1 cellular context compared by ENCODE assay signal in the genomic region with DNA sequence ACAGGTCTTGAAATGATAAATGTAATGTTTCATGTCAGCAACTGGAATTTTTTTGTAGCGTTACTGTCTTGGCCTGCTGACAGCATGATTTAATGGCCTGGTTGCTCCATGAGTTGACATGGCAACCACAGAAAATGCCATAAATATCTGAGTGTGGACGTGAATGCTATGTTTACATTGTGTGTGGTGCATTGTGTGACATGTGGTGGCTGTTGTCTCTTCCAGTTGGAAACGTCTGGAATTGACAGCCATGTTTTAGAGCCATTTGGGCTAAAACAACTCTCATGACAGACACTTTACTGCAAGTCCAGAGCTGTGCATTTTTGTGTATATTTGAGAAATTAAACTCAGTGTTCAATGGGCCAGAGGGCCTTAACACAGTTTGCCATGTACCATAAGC.
TF ChIP-seq lines count a peak whose summit lies in the region.

No MANE protein-coding gene starts in this region.

TF ChIP-seq in K562, 482 proteins besides CTCF, POLR2A, EP300 and RAD21 (continued from another document and continues in another):
- TF ChIP-seq, protein P1, sequence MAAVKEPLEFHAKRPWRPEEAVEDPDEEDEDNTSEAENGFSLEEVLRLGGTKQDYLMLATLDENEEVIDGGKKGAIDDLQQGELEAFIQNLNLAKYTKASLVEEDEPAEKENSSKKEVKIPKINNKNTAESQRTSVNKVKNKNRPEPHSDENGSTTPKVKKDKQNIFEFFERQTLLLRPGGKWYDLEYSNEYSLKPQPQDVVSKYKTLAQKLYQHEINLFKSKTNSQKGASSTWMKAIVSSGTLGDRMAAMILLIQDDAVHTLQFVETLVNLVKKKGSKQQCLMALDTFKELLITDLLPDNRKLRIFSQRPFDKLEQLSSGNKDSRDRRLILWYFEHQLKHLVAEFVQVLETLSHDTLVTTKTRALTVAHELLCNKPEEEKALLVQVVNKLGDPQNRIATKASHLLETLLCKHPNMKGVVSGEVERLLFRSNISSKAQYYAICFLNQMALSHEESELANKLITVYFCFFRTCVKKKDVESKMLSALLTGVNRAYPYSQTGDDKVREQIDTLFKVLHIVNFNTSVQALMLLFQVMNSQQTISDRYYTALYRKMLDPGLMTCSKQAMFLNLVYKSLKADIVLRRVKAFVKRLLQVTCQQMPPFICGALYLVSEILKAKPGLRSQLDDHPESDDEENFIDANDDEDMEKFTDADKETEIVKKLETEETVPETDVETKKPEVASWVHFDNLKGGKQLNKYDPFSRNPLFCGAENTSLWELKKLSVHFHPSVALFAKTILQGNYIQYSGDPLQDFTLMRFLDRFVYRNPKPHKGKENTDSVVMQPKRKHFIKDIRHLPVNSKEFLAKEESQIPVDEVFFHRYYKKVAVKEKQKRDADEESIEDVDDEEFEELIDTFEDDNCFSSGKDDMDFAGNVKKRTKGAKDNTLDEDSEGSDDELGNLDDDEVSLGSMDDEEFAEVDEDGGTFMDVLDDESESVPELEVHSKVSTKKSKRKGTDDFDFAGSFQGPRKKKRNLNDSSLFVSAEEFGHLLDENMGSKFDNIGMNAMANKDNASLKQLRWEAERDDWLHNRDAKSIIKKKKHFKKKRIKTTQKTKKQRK (IDR thresholded peaks at IDR 0.05; ENCODE audit: borderline replicate concordance, low read depth, low read length): no peak
- TF ChIP-seq, protein P2, sequence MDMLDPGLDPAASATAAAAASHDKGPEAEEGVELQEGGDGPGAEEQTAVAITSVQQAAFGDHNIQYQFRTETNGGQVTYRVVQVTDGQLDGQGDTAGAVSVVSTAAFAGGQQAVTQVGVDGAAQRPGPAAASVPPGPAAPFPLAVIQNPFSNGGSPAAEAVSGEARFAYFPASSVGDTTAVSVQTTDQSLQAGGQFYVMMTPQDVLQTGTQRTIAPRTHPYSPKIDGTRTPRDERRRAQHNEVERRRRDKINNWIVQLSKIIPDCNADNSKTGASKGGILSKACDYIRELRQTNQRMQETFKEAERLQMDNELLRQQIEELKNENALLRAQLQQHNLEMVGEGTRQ (CRISPR knock-in tag; IDR thresholded peaks at IDR 0.05): no peak
- TF ChIP-seq PYGO2 (tag; IDR thresholded peaks at IDR 0.05) (peak; percentile 71; the same call in 1 of the 2 replicates), ZNF311 (CRISPR knock-in tag; IDR thresholded peaks at IDR 0.05) (peak; percentile 67), ZNF668 (CRISPR knock-in tag; IDR thresholded peaks at IDR 0.05) (peak; percentile 76; the same call in 1 of the 2 replicates), KDM1A (IDR thresholded peaks at IDR 0.05) (no peak), ZNF354B (CRISPR knock-in tag; IDR thresholded peaks at IDR 0.05) (no peak), ZNF239 (CRISPR knock-in tag; IDR thresholded peaks at IDR 0.05) (peak; percentile 75), TCF7 (IDR thresholded peaks at IDR 0.05; ENCODE audit: borderline replicate concordance) (no peak), ZNF175 (CRISPR knock-in tag; IDR thresholded peaks at IDR 0.05; ENCODE audit: low read depth) (peak; percentile 46; the same call in 1 of the 2 replicates), RB1 (IDR thresholded peaks at IDR 0.05; ENCODE audit: low read depth) (no peak), ZNF263 (CRISPR knock-in tag; IDR thresholded peaks at IDR 0.05; ENCODE audit: borderline replicate concordance) (no peak), SRSF7 (optimal IDR thresholded peaks at IDR 0.05; ENCODE audit: low read depth, low read length) (no peak), XRCC5 (IDR thresholded peaks at IDR 0.05; ENCODE audit: low read depth, low read length) (no peak), SMARCA4 (IDR thresholded peaks at IDR 0.05) (peak; percentile 34; the same call in 1 of the 2 replicates), ZKSCAN3 (CRISPR knock-in tag; IDR thresholded peaks at IDR 0.05) (no peak), HDAC6 (IDR thresholded peaks at IDR 0.05; ENCODE audit: low read depth, low read length) (no peak), HIVEP1 (CRISPR knock-in tag; IDR thresholded peaks at IDR 0.05) (peak; percentile 83; the same call in 1 of the 2 replicates), NR4A1 (CRISPR knock-in tag; IDR thresholded peaks at IDR 0.05) (no peak), NR4A1 (tag; IDR thresholded peaks at IDR 0.05) (peak; percentile 94), L3MBTL2 (IDR thresholded peaks at IDR 0.05) (peak; percentile 83), ESRRB (CRISPR knock-in tag; IDR thresholded peaks at IDR 0.05; ENCODE audit: borderline replicate concordance) (no peak), MCM5 (IDR thresholded peaks at IDR 0.05; ENCODE audit: low read depth) (no peak), ESRRA (IDR thresholded peaks at IDR 0.05; ENCODE audit: borderline replicate concordance, low read depth) (no peak), NFXL1 (CRISPR knock-in tag; IDR thresholded peaks at IDR 0.05) (peak; percentile 43; the same call in 1 of the 2 replicates), ZFP30 (CRISPR knock-in tag; IDR thresholded peaks at IDR 0.05; ENCODE audit: borderline replicate concordance) (no peak), CTBP1 (IDR thresholded peaks at IDR 0.05; ENCODE audit: borderline replicate concordance) (no peak), CBFA2T2 (conservative IDR thresholded peaks at IDR 0.05) (no peak), ADNP (tag; IDR thresholded peaks at IDR 0.05) (no peak), ZNF79 (CRISPR knock-in tag; IDR thresholded peaks at IDR 0.05; ENCODE audit: low read depth) (peak; percentile 67; the same call in 1 of the 2 replicates), SUPT5H (IDR thresholded peaks at IDR 0.05) (no peak), COPS2 (conservative IDR thresholded peaks at IDR 0.05) (no peak), SNIP1 (IDR thresholded peaks at IDR 0.05; ENCODE audit: low read depth) (no peak), GATA2 (CRISPR knock-in tag; IDR thresholded peaks at IDR 0.05) (no peak), RUNX1 (IDR thresholded peaks at IDR 0.05; ENCODE audit: low read depth) (no peak), ERF (CRISPR knock-in tag; IDR thresholded peaks at IDR 0.05) (0 out of 2 replicates have a peak, but pooled peaks have one; percentile 62), FOXP1 (CRISPR knock-in tag; IDR thresholded peaks at IDR 0.05) (no peak), ZNF780A (CRISPR knock-in tag; IDR thresholded peaks at IDR 0.05) (no peak), FOXJ2 (tag; IDR thresholded peaks at IDR 0.05) (peak; percentile 100), KHSRP (IDR thresholded peaks at IDR 0.05) (no peak), POLR2G (IDR thresholded peaks at IDR 0.05; ENCODE audit: low read depth, low read length) (no peak), ZNF174 (CRISPR knock-in tag; IDR thresholded peaks at IDR 0.05) (no peak), HDAC1 (IDR thresholded peaks at IDR 0.05) (no peak), RBM39 (optimal IDR thresholded peaks at IDR 0.05; ENCODE audit: low read depth, low read length) (no peak), WHSC1 (IDR thresholded peaks at IDR 0.05; ENCODE audit: low read length) (no peak)
- TF ChIP-seq, protein P3, sequence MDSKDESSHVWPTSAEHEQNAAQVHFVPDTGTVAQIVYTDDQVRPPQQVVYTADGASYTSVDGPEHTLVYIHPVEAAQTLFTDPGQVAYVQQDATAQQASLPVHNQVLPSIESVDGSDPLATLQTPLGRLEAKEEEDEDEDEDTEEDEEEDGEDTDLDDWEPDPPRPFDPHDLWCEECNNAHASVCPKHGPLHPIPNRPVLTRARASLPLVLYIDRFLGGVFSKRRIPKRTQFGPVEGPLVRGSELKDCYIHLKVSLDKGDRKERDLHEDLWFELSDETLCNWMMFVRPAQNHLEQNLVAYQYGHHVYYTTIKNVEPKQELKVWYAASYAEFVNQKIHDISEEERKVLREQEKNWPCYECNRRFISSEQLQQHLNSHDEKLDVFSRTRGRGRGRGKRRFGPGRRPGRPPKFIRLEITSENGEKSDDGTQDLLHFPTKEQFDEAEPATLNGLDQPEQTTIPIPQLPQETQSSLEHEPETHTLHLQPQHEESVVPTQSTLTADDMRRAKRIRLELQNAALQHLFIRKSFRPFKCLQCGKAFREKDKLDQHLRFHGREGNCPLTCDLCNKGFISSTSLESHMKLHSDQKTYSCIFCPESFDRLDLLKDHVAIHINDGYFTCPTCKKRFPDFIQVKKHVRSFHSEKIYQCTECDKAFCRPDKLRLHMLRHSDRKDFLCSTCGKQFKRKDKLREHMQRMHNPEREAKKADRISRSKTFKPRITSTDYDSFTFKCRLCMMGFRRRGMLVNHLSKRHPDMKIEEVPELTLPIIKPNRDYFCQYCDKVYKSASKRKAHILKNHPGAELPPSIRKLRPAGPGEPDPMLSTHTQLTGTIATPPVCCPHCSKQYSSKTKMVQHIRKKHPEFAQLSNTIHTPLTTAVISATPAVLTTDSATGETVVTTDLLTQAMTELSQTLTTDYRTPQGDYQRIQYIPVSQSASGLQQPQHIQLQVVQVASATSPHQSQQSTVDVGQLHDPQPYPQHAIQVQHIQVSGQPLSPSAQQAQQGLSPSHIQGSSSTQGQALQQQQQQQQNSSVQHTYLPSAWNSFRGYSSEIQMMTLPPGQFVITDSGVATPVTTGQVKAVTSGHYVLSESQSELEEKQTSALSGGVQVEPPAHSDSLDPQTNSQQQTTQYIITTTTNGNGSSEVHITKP (IDR thresholded peaks at IDR 0.05; ENCODE audit: partially characterized antibody): no peak
- TF ChIP-seq, protein P4, sequence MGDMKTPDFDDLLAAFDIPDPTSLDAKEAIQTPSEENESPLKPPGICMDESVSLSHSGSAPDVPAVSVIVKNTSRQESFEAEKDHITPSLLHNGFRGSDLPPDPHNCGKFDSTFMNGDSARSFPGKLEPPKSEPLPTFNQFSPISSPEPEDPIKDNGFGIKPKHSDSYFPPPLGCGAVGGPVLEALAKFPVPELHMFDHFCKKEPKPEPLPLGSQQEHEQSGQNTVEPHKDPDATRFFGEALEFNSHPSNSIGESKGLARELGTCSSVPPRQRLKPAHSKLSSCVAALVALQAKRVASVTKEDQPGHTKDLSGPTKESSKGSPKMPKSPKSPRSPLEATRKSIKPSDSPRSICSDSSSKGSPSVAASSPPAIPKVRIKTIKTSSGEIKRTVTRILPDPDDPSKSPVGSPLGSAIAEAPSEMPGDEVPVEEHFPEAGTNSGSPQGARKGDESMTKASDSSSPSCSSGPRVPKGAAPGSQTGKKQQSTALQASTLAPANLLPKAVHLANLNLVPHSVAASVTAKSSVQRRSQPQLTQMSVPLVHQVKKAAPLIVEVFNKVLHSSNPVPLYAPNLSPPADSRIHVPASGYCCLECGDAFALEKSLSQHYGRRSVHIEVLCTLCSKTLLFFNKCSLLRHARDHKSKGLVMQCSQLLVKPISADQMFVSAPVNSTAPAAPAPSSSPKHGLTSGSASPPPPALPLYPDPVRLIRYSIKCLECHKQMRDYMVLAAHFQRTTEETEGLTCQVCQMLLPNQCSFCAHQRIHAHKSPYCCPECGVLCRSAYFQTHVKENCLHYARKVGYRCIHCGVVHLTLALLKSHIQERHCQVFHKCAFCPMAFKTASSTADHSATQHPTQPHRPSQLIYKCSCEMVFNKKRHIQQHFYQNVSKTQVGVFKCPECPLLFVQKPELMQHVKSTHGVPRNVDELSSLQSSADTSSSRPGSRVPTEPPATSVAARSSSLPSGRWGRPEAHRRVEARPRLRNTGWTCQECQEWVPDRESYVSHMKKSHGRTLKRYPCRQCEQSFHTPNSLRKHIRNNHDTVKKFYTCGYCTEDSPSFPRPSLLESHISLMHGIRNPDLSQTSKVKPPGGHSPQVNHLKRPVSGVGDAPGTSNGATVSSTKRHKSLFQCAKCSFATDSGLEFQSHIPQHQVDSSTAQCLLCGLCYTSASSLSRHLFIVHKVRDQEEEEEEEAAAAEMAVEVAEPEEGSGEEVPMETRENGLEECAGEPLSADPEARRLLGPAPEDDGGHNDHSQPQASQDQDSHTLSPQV (IDR thresholded peaks at IDR 0.05): peak; percentile 95
- TF ChIP-seq, protein P5, sequence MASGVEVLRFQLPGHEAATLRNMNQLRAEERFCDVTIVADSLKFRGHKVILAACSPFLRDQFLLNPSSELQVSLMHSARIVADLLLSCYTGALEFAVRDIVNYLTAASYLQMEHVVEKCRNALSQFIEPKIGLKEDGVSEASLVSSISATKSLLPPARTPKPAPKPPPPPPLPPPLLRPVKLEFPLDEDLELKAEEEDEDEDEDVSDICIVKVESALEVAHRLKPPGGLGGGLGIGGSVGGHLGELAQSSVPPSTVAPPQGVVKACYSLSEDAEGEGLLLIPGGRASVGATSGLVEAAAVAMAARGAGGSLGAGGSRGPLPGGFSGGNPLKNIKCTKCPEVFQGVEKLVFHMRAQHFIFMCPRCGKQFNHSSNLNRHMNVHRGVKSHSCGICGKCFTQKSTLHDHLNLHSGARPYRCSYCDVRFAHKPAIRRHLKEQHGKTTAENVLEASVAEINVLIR (CRISPR knock-in tag; IDR thresholded peaks at IDR 0.05): peak; percentile 65
- TF ChIP-seq, protein P6, sequence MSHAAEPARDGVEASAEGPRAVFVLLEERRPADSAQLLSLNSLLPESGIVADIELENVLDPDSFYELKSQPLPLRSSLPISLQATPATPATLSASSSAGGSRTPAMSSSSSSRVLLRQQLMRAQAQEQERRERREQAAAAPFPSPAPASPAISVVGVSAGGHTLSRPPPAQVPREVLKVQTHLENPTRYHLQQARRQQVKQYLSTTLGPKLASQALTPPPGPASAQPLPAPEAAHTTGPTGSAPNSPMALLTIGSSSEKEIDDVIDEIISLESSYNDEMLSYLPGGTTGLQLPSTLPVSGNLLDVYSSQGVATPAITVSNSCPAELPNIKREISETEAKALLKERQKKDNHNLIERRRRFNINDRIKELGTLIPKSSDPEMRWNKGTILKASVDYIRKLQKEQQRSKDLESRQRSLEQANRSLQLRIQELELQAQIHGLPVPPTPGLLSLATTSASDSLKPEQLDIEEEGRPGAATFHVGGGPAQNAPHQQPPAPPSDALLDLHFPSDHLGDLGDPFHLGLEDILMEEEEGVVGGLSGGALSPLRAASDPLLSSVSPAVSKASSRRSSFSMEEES (CRISPR knock-in tag; IDR thresholded peaks at IDR 0.05): no peak
- TF ChIP-seq, protein P7, sequence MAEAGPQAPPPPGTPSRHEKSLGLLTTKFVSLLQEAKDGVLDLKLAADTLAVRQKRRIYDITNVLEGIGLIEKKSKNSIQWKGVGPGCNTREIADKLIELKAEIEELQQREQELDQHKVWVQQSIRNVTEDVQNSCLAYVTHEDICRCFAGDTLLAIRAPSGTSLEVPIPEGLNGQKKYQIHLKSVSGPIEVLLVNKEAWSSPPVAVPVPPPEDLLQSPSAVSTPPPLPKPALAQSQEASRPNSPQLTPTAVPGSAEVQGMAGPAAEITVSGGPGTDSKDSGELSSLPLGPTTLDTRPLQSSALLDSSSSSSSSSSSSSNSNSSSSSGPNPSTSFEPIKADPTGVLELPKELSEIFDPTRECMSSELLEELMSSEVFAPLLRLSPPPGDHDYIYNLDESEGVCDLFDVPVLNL (CRISPR knock-in tag; IDR thresholded peaks at IDR 0.05; ENCODE audit: low read depth): no peak
- TF ChIP-seq, protein P8, sequence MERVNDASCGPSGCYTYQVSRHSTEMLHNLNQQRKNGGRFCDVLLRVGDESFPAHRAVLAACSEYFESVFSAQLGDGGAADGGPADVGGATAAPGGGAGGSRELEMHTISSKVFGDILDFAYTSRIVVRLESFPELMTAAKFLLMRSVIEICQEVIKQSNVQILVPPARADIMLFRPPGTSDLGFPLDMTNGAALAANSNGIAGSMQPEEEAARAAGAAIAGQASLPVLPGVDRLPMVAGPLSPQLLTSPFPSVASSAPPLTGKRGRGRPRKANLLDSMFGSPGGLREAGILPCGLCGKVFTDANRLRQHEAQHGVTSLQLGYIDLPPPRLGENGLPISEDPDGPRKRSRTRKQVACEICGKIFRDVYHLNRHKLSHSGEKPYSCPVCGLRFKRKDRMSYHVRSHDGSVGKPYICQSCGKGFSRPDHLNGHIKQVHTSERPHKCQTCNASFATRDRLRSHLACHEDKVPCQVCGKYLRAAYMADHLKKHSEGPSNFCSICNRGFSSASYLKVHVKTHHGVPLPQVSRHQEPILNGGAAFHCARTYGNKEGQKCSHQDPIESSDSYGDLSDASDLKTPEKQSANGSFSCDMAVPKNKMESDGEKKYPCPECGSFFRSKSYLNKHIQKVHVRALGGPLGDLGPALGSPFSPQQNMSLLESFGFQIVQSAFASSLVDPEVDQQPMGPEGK (CRISPR knock-in tag; IDR thresholded peaks at IDR 0.05; ENCODE audit: borderline replicate concordance): no peak
